Comparison of ENCODE assay signal across 12 cellular contexts in genomic region chr1:92399076-92399475, GRCh38.
DNase-seq lines count a peak whose midpoint lies in the region; ATAC-seq, FAIRE-seq and TF ChIP-seq lines count a peak whose summit lies in the region.
"Had no signal": no experiment of that assay in that cellular context is flagged by ENCODE, and none has a peak within 500 bp of the region (broad histone marks: within the 10 kb centered on the region; RNA-seq: fewer than 3 reads in every experiment).

No MANE protein-coding gene starts in this region.

- H3K36me3 ChIP-seq in GM23338 (ENCODE audit: insufficient read depth): no peaks in the 10 kb centered on the region
- H3K36me3 ChIP-seq in CD8-positive, alpha-beta memory T cell (ENCODE audit: insufficient read depth, low read length): no peaks in the 10 kb centered on the region

- H3K9me2 ChIP-seq in GM23338 (ENCODE audit: insufficient read depth): no peaks in the 10 kb centered on the region

- no peaks in the 10 kb centered on the region for H3K27me3 ChIP-seq in GM23338 (ENCODE audit: insufficient read depth)
- H3K27me3 ChIP-seq in CD8-positive, alpha-beta memory T cell (ENCODE audit: insufficient read depth, low read length, poor library complexity, severe bottlenecking): no peaks in the 10 kb centered on the region

- no peak overlapping the region for H3K27ac ChIP-seq in GM23338 (ENCODE audit: low read depth)
- H3K27ac ChIP-seq in CD8-positive, alpha-beta memory T cell (ENCODE audit: low read depth, low read length): no peak overlapping the region
- H3K27ac ChIP-seq: foreskin keratinocyte had no signal

- TF ChIP-seq CTCF in GM23338 (conservative IDR thresholded peaks at IDR 0.05; ENCODE audit: low read depth in 2 of 2) (no peak), D721Med (IDR thresholded peaks at IDR 0.05; ENCODE audit: insufficient read depth, missing control alignments) (no peak)

- no peaks in the 10 kb centered on the region for H3K36me3 Mint-ChIP-seq in stimulated activated effector memory CD8-positive, alpha-beta T cell treated with anti-CD3 and anti-CD28 coated beads, Interleukin-12 subunit alpha, Interleukin-12 subunit beta, amount 100 ng/mL, for 72 hours
- H3K36me3 Mint-ChIP-seq in GM23338 (ENCODE audit: low read depth): peaks cover 19% of the 10 kb centered on the region
- peaks cover 3 to 13% (median 3%) of the 10 kb centered on the region in 3 donors for H3K36me3 Mint-ChIP-seq in CD8-positive, alpha-beta memory T cell

- H3K4me1 ChIP-seq in GM23338 (ENCODE audit: insufficient read depth): no peaks in the 10 kb centered on the region
- no peaks in the 10 kb centered on the region for H3K4me1 ChIP-seq in CD8-positive, alpha-beta memory T cell (ENCODE audit: insufficient read depth, low read length)
- H3K4me1 ChIP-seq: foreskin keratinocyte had no signal

- H3K79me2 ChIP-seq in GM23338 (replicated peaks; ENCODE audit: insufficient read depth): no peaks in the 10 kb centered on the region

- CTCF ChIA-PET in CD8-positive, alpha-beta memory T cell (lab: Charles Lee): no interaction called here

- no peaks in the 10 kb centered on the region for H4K20me1 ChIP-seq in GM23338 (replicated peaks; ENCODE audit: insufficient read depth)

- no peak overlapping the region for H3K4me3 ChIP-seq in GM23338
- H3K4me3 ChIP-seq in CD8-positive, alpha-beta memory T cell (ENCODE audit: low read length): no peak overlapping the region

- H3K9me3 Mint-ChIP-seq in stimulated activated effector memory CD8-positive, alpha-beta T cell treated with anti-CD3 and anti-CD28 coated beads, Interleukin-12 subunit alpha, Interleukin-12 subunit beta, amount 100 ng/mL, for 72 hours: peaks cover 8% of the 10 kb centered on the region
- peaks cover 36% of the 10 kb centered on the region for H3K9me3 Mint-ChIP-seq in GM23338
- H3K9me3 Mint-ChIP-seq in CD8-positive, alpha-beta memory T cell: peaks cover 10 to 16% (median 13%) of the 10 kb centered on the region in 5 donors

- H2AFZ ChIP-seq in GM23338: no peak overlapping the region

- ATAC-seq in HG02678 (IDR thresholded peaks at IDR 0.05; ENCODE audit: unreplicated experiment) (peak; percentile 81), HG03575 (IDR thresholded peaks at IDR 0.05; ENCODE audit: extremely low read depth, insufficient number of reproducible peaks, low FRiP score, unreplicated experiment) (peak; percentile 77), GM23338 (no peak)
- peak; percentile 40 for ATAC-seq in stimulated activated effector memory CD8-positive, alpha-beta T cell treated with anti-CD3 and anti-CD28 coated beads, Interleukin-12 subunit alpha, Interleukin-12 subunit beta, amount 100 ng/mL, for 72 hours
- ATAC-seq: foreskin keratinocyte had no signal

- no peak overlapping the region for H3K4me2 ChIP-seq in GM23338

- no peaks in the 10 kb centered on the region for H3K4me1 Mint-ChIP-seq in stimulated activated effector memory CD8-positive, alpha-beta T cell treated with anti-CD3 and anti-CD28 coated beads, Interleukin-12 subunit alpha, Interleukin-12 subunit beta, amount 100 ng/mL, for 72 hours
- H3K4me1 Mint-ChIP-seq in GM23338: no peaks in the 10 kb centered on the region
- no peaks in the 10 kb centered on the region for H3K4me1 Mint-ChIP-seq in CD8-positive, alpha-beta memory T cell

- no peaks in the 10 kb centered on the region for H3K9me3 ChIP-seq in CD8-positive, alpha-beta memory T cell (ENCODE audit: low read length)

- no peak overlapping the region for H3K4me3 Mint-ChIP-seq in stimulated activated effector memory CD8-positive, alpha-beta T cell treated with anti-CD3 and anti-CD28 coated beads, Interleukin-12 subunit alpha, Interleukin-12 subunit beta, amount 100 ng/mL, for 72 hours
- no peak overlapping the region for H3K4me3 Mint-ChIP-seq in GM23338
- H3K4me3 Mint-ChIP-seq in CD8-positive, alpha-beta memory T cell: no peak overlapping the region

- POLR2A ChIA-PET in CD8-positive, alpha-beta memory T cell (lab: Charles Lee): no interaction called here

- DNase-seq in GM19238 (ENCODE audit: insufficient read length, low spot score) (peak; percentile 26), GM23338 (ENCODE audit: low spot score) (no peak), D721Med (ENCODE audit: insufficient read length, low spot score) (no peak)
- DNase-seq in stimulated activated effector memory CD8-positive, alpha-beta T cell treated with anti-CD3 and anti-CD28 coated beads, Interleukin-12 subunit alpha, Interleukin-12 subunit beta, amount 100 ng/mL, for 72 hours (ENCODE audit: low spot score in 2 of 2): no peak
- no peak for DNase-seq in CD8-positive, alpha-beta memory T cell
- DNase-seq: activated CD4-positive, alpha-beta T cell treated with anti-CD3 and anti-CD28 coated beads for 1 hour; anterior cingulate cortex; KBM-7; stimulated activated CD4-positive, alpha-beta T cell treated with anti-CD3 and anti-CD28 coated beads, Interleukin-2, amount 100 ng/mL, for 24 hours had no signal

- no peak for FAIRE-seq in D721Med (lab: Jason Lieb, UNC)

- peaks cover 2% of the 10 kb centered on the region for H3K27me3 Mint-ChIP-seq in GM23338 (ENCODE audit: insufficient read depth, low read depth, poor library complexity)
- no peaks in the 10 kb centered on the region for H3K27me3 Mint-ChIP-seq in CD8-positive, alpha-beta memory T cell

- H3F3A ChIP-seq in GM23338 (replicated peaks; ENCODE audit: low read depth): no peaks in the 10 kb centered on the region

- no peak overlapping the region for H3K27ac Mint-ChIP-seq in stimulated activated effector memory CD8-positive, alpha-beta T cell treated with anti-CD3 and anti-CD28 coated beads, Interleukin-12 subunit alpha, Interleukin-12 subunit beta, amount 100 ng/mL, for 72 hours
- no peak overlapping the region for H3K27ac Mint-ChIP-seq in GM23338
- no peak overlapping the region for H3K27ac Mint-ChIP-seq in CD8-positive, alpha-beta memory T cell

TF ChIP-seq in GM23338, 12 proteins besides CTCF, POLR2A, EP300 and RAD21 (continues in another document):
- TF ChIP-seq JUNB (IDR thresholded peaks at IDR 0.05; ENCODE audit: unreplicated experiment) (no peak), STAT1 (IDR thresholded peaks at IDR 0.05; ENCODE audit: unreplicated experiment) (no peak), EZH2phosphoT487 (IDR thresholded peaks at IDR 0.05; ENCODE audit: unreplicated experiment) (no peak), CREB1 (CRISPR knock-in tag; IDR thresholded peaks at IDR 0.05; ENCODE audit: low read depth) (no peak), ZNF114 (CRISPR knock-in tag; IDR thresholded peaks at IDR 0.05) (no peak), EZH2 (IDR thresholded peaks at IDR 0.05; ENCODE audit: low read depth, unreplicated experiment) (no peak), NANOG (IDR thresholded peaks at IDR 0.05; ENCODE audit: borderline replicate concordance) (no peak), ETS1 (IDR thresholded peaks at IDR 0.05) (no peak), REST (IDR thresholded peaks at IDR 0.05; ENCODE audit: unreplicated experiment) (no peak), ZNF331 (CRISPR knock-in tag; IDR thresholded peaks at IDR 0.05; ENCODE audit: low read depth) (no peak)
